Comparison of ENCODE assay signal across 12 cellular contexts in genomic region chr16:57578521-57579360, GRCh38. TPM values are rescaled to one million over a fixed set of nuclear protein-coding genes. Genes with fewer than 3 reads are reported as not detected.
DNase-seq lines count a peak whose midpoint lies in the region; ATAC-seq, FAIRE-seq and TF ChIP-seq lines count a peak whose summit lies in the region.
"Had no signal": no experiment of that assay in that cellular context is flagged by ENCODE, and none has a peak within 500 bp of the region (broad histone marks: within the 10 kb centered on the region; RNA-seq: fewer than 3 reads in every experiment).

No MANE protein-coding gene starts in this region.

- CTCF ChIA-PET in activated CD4-positive, alpha-beta T cell treated with anti-CD3 and anti-CD28 coated beads for 36 hours (lab: Charles Lee): interaction anchor here (0.7 to 6.1 kb wide), 8 partner anchors 8 to 122 kb away, joined by 3 to 121 read pairs (median 4); no protein-coding TSS in a partner anchor

- H3K36me3 ChIP-seq in bronchial epithelial cell (ENCODE audit: control insufficient read depth, insufficient read depth, low read length): no peaks in the 10 kb centered on the region
- H3K36me3 ChIP-seq: cardiac muscle cell, sigmoid colon, transverse colon had no signal

- no peak overlapping the region for H3K4me3 ChIP-seq in bronchial epithelial cell (ENCODE audit: low read depth, low read length)
- H3K4me3 ChIP-seq: cardiac muscle cell, sigmoid colon, transverse colon had no signal

- H3K27ac Mint-ChIP-seq in activated CD4-positive, alpha-beta T cell treated with anti-CD3 and anti-CD28 coated beads for 36 hours: peak overlapping the region; percentile 72

- H3K36me3 Mint-ChIP-seq in activated CD4-positive, alpha-beta T cell treated with anti-CD3 and anti-CD28 coated beads for 36 hours (ENCODE audit: low read depth): no peaks in the 10 kb centered on the region

- intact Hi-C loops in activated CD4-positive, alpha-beta T cell treated with anti-CD3 and anti-CD28 coated beads for 36 hours (cut with DNase I, micrococcal nuclease): loop anchor here in 1 of 2 experiments (5.0 kb wide), 4 partner anchors 144 to 419 kb away; partner anchors contain the start of gene KATNB1

- H3K27me3 ChIP-seq in bronchial epithelial cell (ENCODE audit: control insufficient read depth, insufficient read depth, low read length): no peaks in the 10 kb centered on the region
- H3K27me3 ChIP-seq: cardiac muscle cell, transverse colon had no signal

- H3K27me3 Mint-ChIP-seq in activated CD4-positive, alpha-beta T cell treated with anti-CD3 and anti-CD28 coated beads for 36 hours: peaks cover 5% of the 10 kb centered on the region

- POLR2A ChIA-PET in activated CD4-positive, alpha-beta T cell treated with anti-CD3 and anti-CD28 coated beads for 36 hours (lab: Charles Lee): interaction anchor here (0.6 kb wide), 1 partner anchor 11 kb away, joined by 5 read pairs; no protein-coding TSS in a partner anchor

- H3K9me3 Mint-ChIP-seq in activated CD4-positive, alpha-beta T cell treated with anti-CD3 and anti-CD28 coated beads for 36 hours (ENCODE audit: low read depth): no peaks in the 10 kb centered on the region

- TF ChIP-seq CTCF in bronchial epithelial cell (IDR thresholded peaks at IDR 0.05; ENCODE audit: insufficient read depth, low read length, severe bottlenecking): no peak

- FAIRE-seq in bronchial epithelial cell (lab: Jason Lieb, UNC): no peak

- no peak for ATAC-seq in activated CD4-positive, alpha-beta T cell treated with anti-CD3 and anti-CD28 coated beads for 36 hours
- ATAC-seq in HG03521 (IDR thresholded peaks at IDR 0.05; ENCODE audit: unreplicated experiment) (no peak), GM21786 (IDR thresholded peaks at IDR 0.05; ENCODE audit: unreplicated experiment) (no peak)

- H3K4me3 Mint-ChIP-seq in activated CD4-positive, alpha-beta T cell treated with anti-CD3 and anti-CD28 coated beads for 36 hours: no peak overlapping the region

- peaks cover 27% of the 10 kb centered on the region for H3K4me1 Mint-ChIP-seq in activated CD4-positive, alpha-beta T cell treated with anti-CD3 and anti-CD28 coated beads for 36 hours

- DNase-seq in activated CD4-positive, alpha-beta T cell treated with anti-CD3 and anti-CD28 coated beads for 36 hours: no peak
- DNase-seq in activated CD4-positive, alpha-beta T cell treated with anti-CD3 and anti-CD28 coated beads, Interleukin-2, amount 50 U/mL, for 1 hour: no peak
- DNase-seq in NCI-H524 (lab: John Stamatoyannopoulos, UW): peak; percentile 72 to 85
- peak; percentile 51 for DNase-seq in bronchial epithelial cell (ENCODE audit: low read depth)
- peak; percentile 8 for DNase-seq in renal cortical epithelial cell (ENCODE audit: low read depth)
- no peak for DNase-seq in NOMO-1 treated with DMSO at 0.1 percent for 48 hours (lab: John Stamatoyannopoulos, UW; ENCODE audit: unreplicated experiment)
- DNase-seq: NCI-H187 treated with DMSO at 0.1 percent for 48 hours, sigmoid colon, transverse colon had no signal

RNA-seq across cellular contexts. Expression of gene ADGRG5, which starts 36.3 kb away (rescaled TPM):
- total RNA-seq in activated CD4-positive, alpha-beta T cell treated with anti-CD3 and anti-CD28 coated beads for 36 hours: 1 to 10 TPM; 3.0 to 4.9 TPM
- total RNA-seq in bronchial epithelial cell (not detected in 2 replicates), renal cortical epithelial cell (not detected in 2 replicates)
- total RNA-seq: cardiac muscle cell had no signal

RNA-seq across cellular contexts. Expression of gene CCDC102A, which starts 42.4 kb away (rescaled TPM):
- total RNA-seq in activated CD4-positive, alpha-beta T cell treated with anti-CD3 and anti-CD28 coated beads for 36 hours: 1 to 10 TPM; 8.8 to 9.0 TPM
- total RNA-seq in bronchial epithelial cell (1.5 and 2.1 TPM in 2 replicates), renal cortical epithelial cell (13.9 and 27.3 TPM in 2 replicates)

RNA-seq across cellular contexts. Expression of gene ADGRG1, which starts 49.7 kb away (rescaled TPM):
- total RNA-seq in activated CD4-positive, alpha-beta T cell treated with anti-CD3 and anti-CD28 coated beads for 36 hours: 1 to 10 TPM; 6.3 to 6.8 TPM
- 21.1 and 45.3 TPM in 2 replicates for total RNA-seq in bronchial epithelial cell
- 38.9 and 305 TPM in 2 replicates for total RNA-seq in renal cortical epithelial cell
- total RNA-seq: cardiac muscle cell had no signal

Comparison
In these comparisons a context has a peak if more than half of its experiments do, and no peak if none do; other contexts are left out.
1. DNase-seq: peak in NCI-H524 (2 of 2), bronchial epithelial cell (single experiment) and renal cortical epithelial cell (single experiment); none in activated CD4-positive, alpha-beta T cell treated with anti-CD3 and anti-CD28 coated beads for 36 hours (single experiment), activated CD4-positive, alpha-beta T cell treated with anti-CD3 and anti-CD28 coated beads, Interleukin-2, amount 50 U/mL, for 1 hour (single experiment) and NOMO-1 treated with DMSO at 0.1 percent for 48 hours (single experiment).